Comparison of ENCODE assay signal across 8 cellular contexts in genomic region chr5:135887447-135887864, GRCh38. TPM values are rescaled to one million over a fixed set of nuclear protein-coding genes. Genes with fewer than 3 reads are reported as not detected.
DNase-seq lines count a peak whose midpoint lies in the region; ATAC-seq and TF ChIP-seq lines count a peak whose summit lies in the region.

No MANE protein-coding gene starts in this region.

- no peaks in the 10 kb centered on the region for H3K36me3 Mint-ChIP-seq in H9 (ENCODE audit: insufficient read depth in 1 of 3, low read depth in 3 of 3)
- no peaks in the 10 kb centered on the region for H3K36me3 Mint-ChIP-seq in activated naive CD4-positive, alpha-beta T cell treated with anti-CD3 and anti-CD28 coated beads, Interleukin-2, amount 50 U/mL, for 72 hours

- H3K9ac ChIP-seq in H9 (ENCODE audit: extremely low read depth, insufficient read length, low read length), result no peak overlapping the region

- no peak overlapping the region for H3T11ph ChIP-seq in H9 (ENCODE audit: low read length)

- H4K8ac ChIP-seq in H9 (replicated peaks; ENCODE audit: insufficient read length, low read depth, low read length), result no peak overlapping the region

- H2BK12ac ChIP-seq in H9 (ENCODE audit: insufficient read length, low read depth, low read length), result no peak overlapping the region

- H3K27me3 Mint-ChIP-seq in H9 (ENCODE audit: low read depth), result peaks cover 51% of the 10 kb centered on the region

- no CpG with 5 or more reads among the region's 8 CpGs for WGBS in H9 (ENCODE audit: extremely low coverage, insufficient read length, low lambda C conversion rate)

- H3K27me3 ChIP-seq in H9 (ENCODE audit: insufficient read depth, low read length) (peaks cover 2% of the 10 kb centered on the region; the same call in 1 of the 2 replicates), SJSA1 (replicated peaks) (no peaks in the 10 kb centered on the region)

- H3K56ac ChIP-seq in H9 (ENCODE audit: insufficient read length, low read depth, low read length), result no peak overlapping the region

- no peak overlapping the region for H3K14ac ChIP-seq in H9 (ENCODE audit: insufficient read depth, low read length)

- no peaks in the 10 kb centered on the region for H3K4me1 ChIP-seq in H9 (ENCODE audit: insufficient read depth, low read length)
- no peaks in the 10 kb centered on the region for H3K4me1 ChIP-seq in SJSA1 (replicated peaks)

- H3K4ac ChIP-seq in H9 (ENCODE audit: low read depth, low read length), result no peak overlapping the region

- H2BK15ac ChIP-seq in H9 (ENCODE audit: low read depth, low read length), result no peak overlapping the region

- intact Hi-C loops in left cardiac atrium (cut with DNase I), result loop anchor here (5.0 kb wide), 2 partner anchors 195 to 325 kb away; no protein-coding TSS in a partner anchor

- H3K27ac ChIP-seq in H9 (ENCODE audit: insufficient read length, low read depth, low read length) (no peak overlapping the region), SJSA1 (no peak overlapping the region)

- no peaks in the 10 kb centered on the region for H3K9me3 Mint-ChIP-seq in H9
- no peaks in the 10 kb centered on the region for H3K9me3 Mint-ChIP-seq in activated naive CD4-positive, alpha-beta T cell treated with anti-CD3 and anti-CD28 coated beads, Interleukin-2, amount 50 U/mL, for 72 hours

- TF ChIP-seq CTCF in GM12864 (IDR thresholded peaks at IDR 0.05; ENCODE audit: low read depth, low read length, missing control alignments) (peak; percentile 81), H9 (conservative IDR thresholded peaks at IDR 0.05) (peak; percentile 89), LNCaP clone FGC (IDR thresholded peaks at IDR 0.05; ENCODE audit: control insufficient read depth, extremely low read depth, insufficient read depth) (peak; percentile 86), retinal pigment epithelial cell (conservative IDR thresholded peaks at IDR 0.05; ENCODE audit: low read depth, low read length) (peak; percentile 85)

- H3K79me1 ChIP-seq in H9 (ENCODE audit: insufficient read depth, low read depth, low read length, poor library complexity, severe bottlenecking), result no peaks in the 10 kb centered on the region

- H4K91ac ChIP-seq in H9 (ENCODE audit: insufficient read length, low read depth, low read length), result no peak overlapping the region

- H3K9me3 ChIP-seq in H9 (ENCODE audit: control insufficient read depth, low read depth, low read length), result no peaks in the 10 kb centered on the region
- H3K9me3 ChIP-seq in SJSA1 (replicated peaks), result no peaks in the 10 kb centered on the region

- H2AK5ac ChIP-seq in H9 (ENCODE audit: insufficient read length, low read length), result no peak overlapping the region

- H3K4me3 Mint-ChIP-seq in H9, result peak overlapping the region in 1 of 2 experiments; percentile 65; a peak in 2 of 5 replicates

- H3K4me3 ChIP-seq in GM12864 (ENCODE audit: low read depth, low read length), result no peak overlapping the region
- H3K4me3 ChIP-seq in LNCaP clone FGC (ENCODE audit: low read depth, low read length), result no peak overlapping the region
- no peak overlapping the region for H3K4me3 ChIP-seq in SJSA1
- no peak overlapping the region for H3K4me3 ChIP-seq in retinal pigment epithelial cell (ENCODE audit: low read length)

- no peaks in the 10 kb centered on the region for H4K20me1 ChIP-seq in H9 (ENCODE audit: control insufficient read depth, insufficient read depth, insufficient read length)

- no peak overlapping the region for H3K18ac ChIP-seq in H9 (ENCODE audit: insufficient read length, low read depth, low read length)

- H2BK120ac ChIP-seq in H9 (ENCODE audit: low read depth, low read length, poor library complexity, severe bottlenecking), result no peak overlapping the region

- H3K79me2 ChIP-seq in H9 (ENCODE audit: insufficient read depth, low read length), result no peaks in the 10 kb centered on the region

- H2AFZ ChIP-seq in H9 (ENCODE audit: low read length), result no peak overlapping the region

- peak; percentile 65 to 77 for ATAC-seq in activated naive CD4-positive, alpha-beta T cell treated with anti-CD3 and anti-CD28 coated beads, Interleukin-2, amount 50 U/mL, for 72 hours
- ATAC-seq in left cardiac atrium, result peak; percentile 78 to 88

- peak overlapping the region; percentile 43 for H3K4me2 ChIP-seq in H9 (ENCODE audit: insufficient read depth, insufficient read length, low read length)

- H3K23ac ChIP-seq in H9 (ENCODE audit: insufficient read length, low read depth, low read length), result no peak overlapping the region

- H3K4me1 Mint-ChIP-seq in H9, result peaks cover 14% of the 10 kb centered on the region in 2 experiments

- H4K5ac ChIP-seq in H9 (ENCODE audit: insufficient read length, low read depth, low read length), result no peak overlapping the region

- no peak overlapping the region for H2BK5ac ChIP-seq in H9 (ENCODE audit: insufficient read length, low read length)

- no peak overlapping the region for H2BK20ac ChIP-seq in H9 (ENCODE audit: low read depth, low read length, poor library complexity, severe bottlenecking)

- H3K23me2 ChIP-seq in H9 (ENCODE audit: insufficient read length, low read depth, low read length, poor library complexity, severe bottlenecking), result peaks cover 4% of the 10 kb centered on the region

- DNase-seq in GM12864 (ENCODE audit: low read depth) (peak; percentile 25), H9 (peak; percentile 80), LNCaP clone FGC (ENCODE audit: low read depth) (peak; percentile 52), SJSA1 (ENCODE audit: low read depth in 1 of 2, low spot score in 2 of 2) (peak; percentile 72 to 73), left cardiac atrium (peak; percentile 38), retinal pigment epithelial cell (ENCODE audit: low read depth) (peak; percentile 25), GF-D8 (lab: John Stamatoyannopoulos, UW) (no peak)
- peak in 1 of 2 donors; percentile 69 for DNase-seq in activated naive CD4-positive, alpha-beta T cell treated with anti-CD3 and anti-CD28 coated beads, Interleukin-2, amount 50 U/mL, for 72 hours (ENCODE audit: low spot score in 2 of 2)

- H3K27ac Mint-ChIP-seq in H9, result no peak overlapping the region
- H3K27ac Mint-ChIP-seq in activated naive CD4-positive, alpha-beta T cell treated with anti-CD3 and anti-CD28 coated beads, Interleukin-2, amount 50 U/mL, for 72 hours, result no peak overlapping the region

- no peaks in the 10 kb centered on the region for H3K36me3 ChIP-seq in SJSA1

RNA-seq across cellular contexts. Expression of gene IL9, which starts 8.2 kb away (rescaled TPM):
- total RNA-seq in H9 (2021) (not detected in 2 replicates), left cardiac atrium (not detected)
- not detected in 2 replicates for total RNA-seq in SJSA1 (2014; rRNA removed; shearing (Covaris generic))
- under 1 TPM; 0.43 to 0.93 TPM for total RNA-seq in activated naive CD4-positive, alpha-beta T cell treated with anti-CD3 and anti-CD28 coated beads, Interleukin-2, amount 50 U/mL, for 72 hours

RNA-seq across cellular contexts. Expression of gene SLC25A48, which starts 53.0 kb away (rescaled TPM):
- 0.46 and 0.66 TPM in 2 replicates for total RNA-seq in H9 (2021)
- not detected in 2 replicates for total RNA-seq in SJSA1 (2014; rRNA removed; shearing (Covaris generic))
- total RNA-seq in activated naive CD4-positive, alpha-beta T cell treated with anti-CD3 and anti-CD28 coated beads, Interleukin-2, amount 50 U/mL, for 72 hours, result not detected
- total RNA-seq in left cardiac atrium, result under 1 TPM in 1 of 2 donors, not detected in 1; 0.76 TPM
